8 cellular contexts compared by ENCODE assay signal in genomic region chr19:55643733-55644116, GRCh38. TPM values are rescaled to one million over a fixed set of nuclear protein-coding genes. Genes with fewer than 3 reads are reported as not detected.
A peak's percentile ranks its signal among the peaks of the same experiment; 100 is the strongest.
DNase-seq lines count a peak whose midpoint lies in the region; ATAC-seq and TF ChIP-seq lines count a peak whose summit lies in the region.

No MANE protein-coding gene starts in this region.

- peak overlapping the region; percentile 92 for H3K4me3 Mint-ChIP-seq in activated T-helper 2 cell treated with anti-CD3 and anti-CD28 coated beads, Interferon-gamma antibody, Interleukin-2, Interleukin-4, amounts not matched to agents 10 μg/mL and 5 μg/mL and 100 μg/mL, durations not matched to agents 14 hours and 24 hours and 36 hours (ENCODE audit: low read depth)

- DNase-seq in NCI-H1105 treated with DMSO at 0.1 percent for 48 hours (lab: John Stamatoyannopoulos, UW) (peak; percentile 16), NCI-H1105 (lab: John Stamatoyannopoulos, UW) (no peak), stomach (no peak), epidermal melanocyte (ENCODE audit: insufficient read length, low spot score) (no peak), GF-D8 (lab: John Stamatoyannopoulos, UW) (no peak)
- no peak for DNase-seq in activated T-helper 2 cell treated with anti-CD3 and anti-CD28 coated beads, Interferon-gamma antibody, Interleukin-2, Interleukin-4, amounts not matched to agents 10 μg/mL and 5 μg/mL and 100 μg/mL, durations not matched to agents 14 hours and 24 hours and 36 hours (ENCODE audit: low spot score)

- intact Hi-C loops in activated T-helper 2 cell treated with anti-CD3 and anti-CD28 coated beads, Interferon-gamma antibody, Interleukin-2, Interleukin-4, amounts not matched to agents 10 μg/mL and 5 μg/mL and 100 μg/mL, durations not matched to agents 14 hours and 24 hours and 36 hours (cut with micrococcal nuclease) = loop anchor here (1.0 to 10.0 kb wide), 6 partner anchors 8 to 389 kb away; partner anchors contain the start of genes EPN1, FIZ1, PPP6R1 and RPL28
- intact Hi-C loops in stomach (cut with DNase I; ENCODE audit: low total_unique reads) = no loop called here

- no peaks in the 10 kb centered on the region for H3K27me3 Mint-ChIP-seq in activated T-helper 2 cell treated with anti-CD3 and anti-CD28 coated beads, Interferon-gamma antibody, Interleukin-2, Interleukin-4, amounts not matched to agents 10 μg/mL and 5 μg/mL and 100 μg/mL, durations not matched to agents 14 hours and 24 hours and 36 hours (ENCODE audit: low read depth)

- peak overlapping the region; percentile 97 for H3K9ac ChIP-seq in iPS-20b (ENCODE audit: low read depth, low read length)

- no peak for TF ChIP-seq POLR2A in stomach (IDR thresholded peaks at IDR 0.05)

- H3K27ac ChIP-seq in iPS-20b (ENCODE audit: low read length) = peak overlapping the region; percentile 46
- H3K27ac ChIP-seq in stomach = peak overlapping the region; percentile 91 to 97 (median 95)

- no peak for TF ChIP-seq EP300 in stomach (IDR thresholded peaks at IDR 0.05)

- H3K4me3 ChIP-seq in iPS-20b (ENCODE audit: low read length) (peak overlapping the region; percentile 79), stomach (peak overlapping the region; percentile 74 to 98 (median 97))

- no peaks in the 10 kb centered on the region for H3K27me3 ChIP-seq in iPS-20b (ENCODE audit: insufficient read depth, low read length)
- peaks cover 0 to 6% (median 0%) of the 10 kb centered on the region in 3 donors for H3K27me3 ChIP-seq in stomach

- no peaks in the 10 kb centered on the region for H3K9me3 Mint-ChIP-seq in activated T-helper 2 cell treated with anti-CD3 and anti-CD28 coated beads, Interferon-gamma antibody, Interleukin-2, Interleukin-4, amounts not matched to agents 10 μg/mL and 5 μg/mL and 100 μg/mL, durations not matched to agents 14 hours and 24 hours and 36 hours

- H3K36me3 Mint-ChIP-seq in activated T-helper 2 cell treated with anti-CD3 and anti-CD28 coated beads, Interferon-gamma antibody, Interleukin-2, Interleukin-4, amounts not matched to agents 10 μg/mL and 5 μg/mL and 100 μg/mL, durations not matched to agents 14 hours and 24 hours and 36 hours (ENCODE audit: low read depth) = peaks cover 58% of the 10 kb centered on the region

- ATAC-seq in HG02870 (IDR thresholded peaks at IDR 0.05; ENCODE audit: unreplicated experiment) = no peak

- H3K4me1 ChIP-seq in iPS-20b (ENCODE audit: insufficient read depth, low read length) (no peaks in the 10 kb centered on the region; the same call in 1 of the 2 replicates), stomach (peaks cover 46 to 80% (median 79%) of the 10 kb centered on the region in 4 donors)

- H3K36me3 ChIP-seq in iPS-20b (ENCODE audit: insufficient read depth, low read depth, low read length) (peaks cover 15% of the 10 kb centered on the region), stomach (peaks cover 11 to 19% (median 16%) of the 10 kb centered on the region in 4 donors)

- WGBS in stomach, 5 donors = 0 to 1% (median 1%) methylated on average over 17 to 29 of the region's 29 CpGs

- H3K9me3 ChIP-seq in iPS-20b (ENCODE audit: insufficient read depth, low read depth, low read length) (no peaks in the 10 kb centered on the region), stomach (no peaks in the 10 kb centered on the region)

- H3K27ac Mint-ChIP-seq in activated T-helper 2 cell treated with anti-CD3 and anti-CD28 coated beads, Interferon-gamma antibody, Interleukin-2, Interleukin-4, amounts not matched to agents 10 μg/mL and 5 μg/mL and 100 μg/mL, durations not matched to agents 14 hours and 24 hours and 36 hours = peak overlapping the region; percentile 97

- H3K4me1 Mint-ChIP-seq in activated T-helper 2 cell treated with anti-CD3 and anti-CD28 coated beads, Interferon-gamma antibody, Interleukin-2, Interleukin-4, amounts not matched to agents 10 μg/mL and 5 μg/mL and 100 μg/mL, durations not matched to agents 14 hours and 24 hours and 36 hours (ENCODE audit: low read depth) = peaks cover 36% of the 10 kb centered on the region

- TF ChIP-seq CTCF in stomach (IDR thresholded peaks at IDR 0.05) = no peak

RNA-seq across cellular contexts. Expression of gene ZNF581, which starts 0.3 kb away (rescaled TPM):
- 26.6 and 27.0 TPM in 2 replicates for total RNA-seq in activated T-helper 2 cell treated with anti-CD3 and anti-CD28 coated beads, Interferon-gamma antibody, Interleukin-2, Interleukin-4, amounts not matched to agents 10 μg/mL and 5 μg/mL and 100 μg/mL, durations not matched to agents 14 hours and 24 hours and 36 hours
- total RNA-seq in stomach = 10 to 100 TPM in 1 of 5 donors, 1 to 10 TPM in 4; 2.2 to 14.5 (median 5.3) TPM
- polyA plus RNA-seq in stomach = 10 to 100 TPM; 14.9 to 27.8 (median 21.2) TPM

RNA-seq across cellular contexts. Expression of gene ZNF580, which starts 2.9 kb away (rescaled TPM):
- 32.1 and 33.3 TPM in 2 replicates for total RNA-seq in activated T-helper 2 cell treated with anti-CD3 and anti-CD28 coated beads, Interferon-gamma antibody, Interleukin-2, Interleukin-4, amounts not matched to agents 10 μg/mL and 5 μg/mL and 100 μg/mL, durations not matched to agents 14 hours and 24 hours and 36 hours
- 10 to 100 TPM in 4 of 5 donors, not detected in 1; 10.6 to 55.0 (median 16.6) TPM for total RNA-seq in stomach
- 10 to 100 TPM; 18.6 to 26.9 (median 21.5) TPM for polyA plus RNA-seq in stomach

RNA-seq across cellular contexts. Expression of gene CCDC106, which starts 4.3 kb away (rescaled TPM):
- 7.2 and 8.1 TPM in 2 replicates for total RNA-seq in activated T-helper 2 cell treated with anti-CD3 and anti-CD28 coated beads, Interferon-gamma antibody, Interleukin-2, Interleukin-4, amounts not matched to agents 10 μg/mL and 5 μg/mL and 100 μg/mL, durations not matched to agents 14 hours and 24 hours and 36 hours
- 10 to 100 TPM in 3 of 5 donors, 1 to 10 TPM in 2; 3.5 to 25.5 (median 13.4) TPM for total RNA-seq in stomach
- 10 to 100 TPM; 12.0 to 19.4 (median 14.1) TPM for polyA plus RNA-seq in stomach

RNA-seq across cellular contexts. Expression of gene U2AF2, which starts 11.1 kb away (rescaled TPM):
- 344 and 351 TPM in 2 replicates for total RNA-seq in activated T-helper 2 cell treated with anti-CD3 and anti-CD28 coated beads, Interferon-gamma antibody, Interleukin-2, Interleukin-4, amounts not matched to agents 10 μg/mL and 5 μg/mL and 100 μg/mL, durations not matched to agents 14 hours and 24 hours and 36 hours
- 100 to 1,000 TPM in 4 of 5 donors, 10 to 100 TPM in 1; 70.5 to 463 (median 183) TPM for total RNA-seq in stomach
- 10 to 100 TPM; 53.2 to 91.4 (median 62.2) TPM for polyA plus RNA-seq in stomach

RNA-seq across cellular contexts. Expression of gene ZNF784, which starts 19.4 kb away (rescaled TPM):
- total RNA-seq in activated T-helper 2 cell treated with anti-CD3 and anti-CD28 coated beads, Interferon-gamma antibody, Interleukin-2, Interleukin-4, amounts not matched to agents 10 μg/mL and 5 μg/mL and 100 μg/mL, durations not matched to agents 14 hours and 24 hours and 36 hours = 4.3 and 4.9 TPM in 2 replicates
- 10 to 100 TPM in 1 of 5 donors, 1 to 10 TPM in 3, not detected in 1; 1.8 to 15.1 (median 4.6) TPM for total RNA-seq in stomach
- polyA plus RNA-seq in stomach = 1 to 10 TPM; 4.2 to 6.0 (median 5.9) TPM
